In genomic region chr17:838486-838885, GRCh38 we compare ENCODE assay signal across 22 cellular contexts.
"Had no signal": no experiment of that assay in that cellular context is flagged by ENCODE, and none has a peak within 500 bp of the region (broad histone marks: within the 10 kb centered on the region; RNA-seq: fewer than 3 reads in every experiment).

No MANE protein-coding gene starts in this region.

- H3K4me1 ChIP-seq: adrenal gland had no signal

- H3K27me3 Mint-ChIP-seq: activated CD4-positive, alpha-beta T cell treated with anti-CD3 and anti-CD28 coated beads, Interleukin-2, amount 10 ng/mL, durations not matched to agents 7 days and 5 days; activated naive CD8-positive, alpha-beta T cell treated with anti-CD3 and anti-CD28 coated beads, Interleukin-2, amount 10 ng/mL, durations not matched to agents 7 days and 5 days had no signal

- H3K27ac Mint-ChIP-seq: activated CD4-positive, alpha-beta memory T cell treated with anti-CD3 and anti-CD28 coated beads for 36 hours; activated CD4-positive, alpha-beta T cell treated with anti-CD3 and anti-CD28 coated beads, Interleukin-2, amount 10 ng/mL, durations not matched to agents 7 days and 5 days; activated naive CD8-positive, alpha-beta T cell treated with anti-CD3 and anti-CD28 coated beads, Interleukin-2, amount 10 ng/mL, durations not matched to agents 7 days and 5 days; activated T-helper 17 cell treated with anti-CD3 and anti-CD28 coated beads, Interleukin-2, amount 50 U/mL, for 72 hours had no signal

- H3K4me3 Mint-ChIP-seq: activated CD4-positive, alpha-beta memory T cell treated with anti-CD3 and anti-CD28 coated beads for 36 hours; activated CD4-positive, alpha-beta T cell treated with anti-CD3 and anti-CD28 coated beads, Interleukin-2, amount 10 ng/mL, durations not matched to agents 7 days and 5 days; activated naive CD8-positive, alpha-beta T cell treated with anti-CD3 and anti-CD28 coated beads, Interleukin-2, amount 10 ng/mL, durations not matched to agents 7 days and 5 days; activated T-helper 17 cell treated with anti-CD3 and anti-CD28 coated beads, Interleukin-2, amount 50 U/mL, for 72 hours had no signal

- H3K36me3 Mint-ChIP-seq: activated CD4-positive, alpha-beta memory T cell treated with anti-CD3 and anti-CD28 coated beads for 36 hours; activated naive CD8-positive, alpha-beta T cell treated with anti-CD3 and anti-CD28 coated beads, Interleukin-2, amount 10 ng/mL, durations not matched to agents 7 days and 5 days had no signal

- H3K27ac ChIP-seq: adrenal gland, VCaP had no signal

- H3K27me3 ChIP-seq: adrenal gland had no signal

- H3K4me1 Mint-ChIP-seq: activated CD4-positive, alpha-beta T cell treated with anti-CD3 and anti-CD28 coated beads, Interleukin-2, amount 10 ng/mL, durations not matched to agents 7 days and 5 days; activated naive CD8-positive, alpha-beta T cell treated with anti-CD3 and anti-CD28 coated beads, Interleukin-2, amount 10 ng/mL, durations not matched to agents 7 days and 5 days; activated T-helper 17 cell treated with anti-CD3 and anti-CD28 coated beads, Interleukin-2, amount 50 U/mL, for 72 hours had no signal

- H3K9me3 ChIP-seq: adrenal gland had no signal

- H3K4me3 ChIP-seq: adrenal gland had no signal

- ATAC-seq: activated T-helper 17 cell treated with anti-CD3 and anti-CD28 coated beads, Interleukin-2, amount 50 U/mL, for 72 hours; PC-3 had no signal

- H3K36me3 ChIP-seq: adrenal gland had no signal

- DNase-seq: activated CD4-positive, alpha-beta memory T cell treated with anti-CD3 and anti-CD28 coated beads for 36 hours; activated CD4-positive, alpha-beta T cell treated with anti-CD3 and anti-CD28 coated beads, Interleukin-2, amount 10 ng/mL, durations not matched to agents 7 days and 5 days; activated CD4-positive, CD25-positive, alpha-beta regulatory T cell; activated gamma-delta T cell treated with Interleukin-2 at 50 U/mL for 16 hours; activated naive CD4-positive, alpha-beta T cell treated with anti-CD3 and anti-CD28 coated beads, Interleukin-2, amount 50 U/mL, for 16 hours; activated naive CD8-positive, alpha-beta T cell treated with anti-CD3 and anti-CD28 coated beads, Interleukin-2, amount 10 ng/mL, durations not matched to agents 7 days and 5 days; activated T-cell treated with anti-CD3 and anti-CD28 coated beads for 4 hours; activated T-cell treated with anti-CD3 and anti-CD28 coated beads, Interleukin-2, amount 50 U/mL, for 48 hours; adrenal gland; anterior cingulate cortex; Kasumi-1; NCI-H1105 treated with DMSO at 0.1 percent for 48 hours; NCI-H1436 treated with DMSO at 0.1 percent for 48 hours; NCI-H187; NCI-H2081; NCI-H524; PC-3; SHP77 treated with DMSO at 0.1 percent for 48 hours; T-helper 2 cell; T1000 had no signal
